ENCODE assay signal across 15 cellular contexts in genomic region chr1:118253310-118253903, GRCh38.
"Had no signal": no experiment of that assay in that cellular context is flagged by ENCODE, and none has a peak within 500 bp of the region (broad histone marks: within the 10 kb centered on the region; RNA-seq: fewer than 3 reads in every experiment).

No MANE protein-coding gene starts in this region.

- H3K36me3 ChIP-seq: brain microvascular endothelial cell, gastrocnemius medialis, upper lobe of right lung had no signal

- H3K27me3 ChIP-seq: brain microvascular endothelial cell, gastrocnemius medialis, upper lobe of right lung had no signal

- H3K36me3 Mint-ChIP-seq: activated naive CD8-positive, alpha-beta T cell treated with anti-CD3 and anti-CD28 coated beads for 36 hours had no signal

- H3K4me1 Mint-ChIP-seq: activated CD4-positive, alpha-beta memory T cell treated with anti-CD3 and anti-CD28 coated beads, Interleukin-2, amount 10 ng/mL, durations not matched to agents 7 days and 5 days; activated naive CD8-positive, alpha-beta T cell treated with anti-CD3 and anti-CD28 coated beads for 36 hours had no signal

- H3K27ac ChIP-seq: brain microvascular endothelial cell, epithelial cell of prostate, gastrocnemius medialis, upper lobe of right lung had no signal

- DNase-seq: activated CD4-positive, alpha-beta memory T cell treated with anti-CD3 and anti-CD28 coated beads, Interleukin-2, amount 10 ng/mL, durations not matched to agents 7 days and 5 days; activated CD4-positive, alpha-beta T cell treated with anti-CD3 and anti-CD28 coated beads for 1 hour; activated gamma-delta T cell; activated naive CD8-positive, alpha-beta T cell treated with anti-CD3 and anti-CD28 coated beads for 36 hours; activated T-cell treated with anti-CD3 and anti-CD28 coated beads, Interleukin-2, amount 50 U/mL, for 48 hours; brain microvascular endothelial cell; effector memory CD8-positive, alpha-beta T cell; gastrocnemius medialis; kidney; left ventricle myocardium superior; mesenchymal stem cell; stimulated activated CD4-positive, alpha-beta T cell treated with anti-CD3 and anti-CD28 coated beads, Interleukin-4, amount 100 ng/mL, for 1 hour; upper lobe of right lung had no signal

- H3K4me1 ChIP-seq: gastrocnemius medialis, upper lobe of right lung had no signal

- ATAC-seq: effector memory CD8-positive, alpha-beta T cell; gastrocnemius medialis; left ventricle myocardium superior; upper lobe of right lung had no signal

- H3K27me3 Mint-ChIP-seq: activated CD4-positive, alpha-beta memory T cell treated with anti-CD3 and anti-CD28 coated beads, Interleukin-2, amount 10 ng/mL, durations not matched to agents 7 days and 5 days had no signal

- H3K9me3 Mint-ChIP-seq: activated CD4-positive, alpha-beta memory T cell treated with anti-CD3 and anti-CD28 coated beads, Interleukin-2, amount 10 ng/mL, durations not matched to agents 7 days and 5 days; activated naive CD8-positive, alpha-beta T cell treated with anti-CD3 and anti-CD28 coated beads for 36 hours; effector memory CD8-positive, alpha-beta T cell; stimulated activated naive CD8-positive, alpha-beta T cell treated with anti-CD3 and anti-CD28 coated beads, Interleukin-15, Interleukin-2, amounts not matched to agents 100 ng/mL and 50 ng/mL, for 24 hours had no signal

- H3K4me3 Mint-ChIP-seq: activated CD4-positive, alpha-beta memory T cell treated with anti-CD3 and anti-CD28 coated beads, Interleukin-2, amount 10 ng/mL, durations not matched to agents 7 days and 5 days; activated naive CD8-positive, alpha-beta T cell treated with anti-CD3 and anti-CD28 coated beads for 36 hours; effector memory CD8-positive, alpha-beta T cell; stimulated activated naive CD8-positive, alpha-beta T cell treated with anti-CD3 and anti-CD28 coated beads, Interleukin-15, Interleukin-2, amounts not matched to agents 100 ng/mL and 50 ng/mL, for 24 hours had no signal

- H3K9me3 ChIP-seq: gastrocnemius medialis, upper lobe of right lung had no signal

- H3K27ac Mint-ChIP-seq: activated CD4-positive, alpha-beta memory T cell treated with anti-CD3 and anti-CD28 coated beads, Interleukin-2, amount 10 ng/mL, durations not matched to agents 7 days and 5 days; activated naive CD8-positive, alpha-beta T cell treated with anti-CD3 and anti-CD28 coated beads for 36 hours; effector memory CD8-positive, alpha-beta T cell; stimulated activated naive CD8-positive, alpha-beta T cell treated with anti-CD3 and anti-CD28 coated beads, Interleukin-15, Interleukin-2, amounts not matched to agents 100 ng/mL and 50 ng/mL, for 24 hours had no signal

- H3K4me3 ChIP-seq: gastrocnemius medialis, upper lobe of right lung had no signal
